In the genomic region with DNA sequence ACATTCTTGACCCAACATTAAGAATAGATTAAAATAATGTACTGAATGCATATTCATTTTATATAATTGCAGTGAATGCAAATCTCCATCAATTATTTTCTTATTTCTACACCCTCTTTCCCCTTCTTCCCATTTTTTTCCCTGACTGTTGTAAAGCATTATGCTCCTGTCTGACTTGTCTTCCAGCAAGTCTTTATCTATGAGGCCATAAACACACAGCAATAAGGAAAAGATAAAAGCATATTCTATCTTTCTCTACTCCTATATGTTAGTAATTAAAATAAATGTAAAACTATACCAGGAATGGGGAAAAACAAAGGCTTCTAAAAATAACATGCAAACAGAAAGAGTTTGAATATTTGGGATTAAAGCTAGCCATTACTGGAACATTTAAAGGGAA, we compare ENCODE assay signal across 29 cellular contexts.
"Had no signal": no experiment of that assay in that cellular context is flagged by ENCODE, and none has a peak within 500 bp of the region (broad histone marks: within the 10 kb centered on the region; RNA-seq: fewer than 3 reads in every experiment).

No MANE protein-coding gene starts in this region.

- H3K4me3 ChIP-seq: adrenal gland, body of pancreas, esophagus muscularis mucosa, gastrocnemius medialis had no signal

- H3K27ac ChIP-seq: adrenal gland, body of pancreas, esophagus muscularis mucosa, foreskin keratinocyte, gastrocnemius medialis had no signal

- ATAC-seq: activated CD4-positive, alpha-beta T cell treated with anti-CD3 and anti-CD28 coated beads for 36 hours; activated CD8-positive, alpha-beta memory T cell treated with anti-CD3 and anti-CD28 coated beads, Interleukin-2, amount 10 ng/mL, durations not matched to agents 7 days and 5 days; activated CD8-positive, alpha-beta T cell treated with anti-CD3 and anti-CD28 coated beads, Interleukin-2, amount 10 ng/mL, durations not matched to agents 7 days and 5 days; activated naive CD8-positive, alpha-beta T cell treated with anti-CD3 and anti-CD28 coated beads, Interleukin-2, amount 50 U/mL, for 24 hours; body of pancreas; effector memory CD8-positive, alpha-beta T cell; foreskin keratinocyte; gastrocnemius medialis had no signal

- H3K9me3 ChIP-seq: adrenal gland, body of pancreas, esophagus muscularis mucosa, gastrocnemius medialis had no signal

- H3K4me1 ChIP-seq: body of pancreas, foreskin keratinocyte, gastrocnemius medialis had no signal

- H3K36me3 ChIP-seq: adrenal gland, esophagus muscularis mucosa, gastrocnemius medialis had no signal

- H3K27me3 ChIP-seq: adrenal gland, body of pancreas, esophagus muscularis mucosa, foreskin keratinocyte, gastrocnemius medialis had no signal

- DNase-seq: activated CD4-positive, alpha-beta memory T cell treated with anti-CD3 and anti-CD28 coated beads for 36 hours; activated CD4-positive, alpha-beta T cell treated with anti-CD3 and anti-CD28 coated beads for 36 hours; activated CD4-positive, alpha-beta T cell treated with anti-CD3 and anti-CD28 coated beads, Interleukin-2, amount 10 ng/mL, durations not matched to agents 24 days and 14 days; activated CD4-positive, CD25-positive, alpha-beta regulatory T cell; activated CD4-positive, CD25-positive, alpha-beta regulatory T cell treated with anti-CD3 and anti-CD28 coated beads, Interleukin-2, amount 50 U/mL, for 72 hours; activated CD8-positive, alpha-beta memory T cell treated with anti-CD3 and anti-CD28 coated beads, Interleukin-2, amount 10 ng/mL, durations not matched to agents 7 days and 5 days; activated CD8-positive, alpha-beta memory T cell treated with anti-CD3 and anti-CD28 coated beads, Interleukin-2, amount 50 U/mL, for 4 hours; activated CD8-positive, alpha-beta T cell treated with anti-CD3 and anti-CD28 coated beads, Interleukin-2, amount 10 ng/mL, durations not matched to agents 7 days and 5 days; activated effector memory CD4-positive, alpha-beta T cell treated with anti-CD3 and anti-CD28 coated beads, Interleukin-2, amount 50 U/mL, for 16 hours; activated naive CD4-positive, alpha-beta T cell treated with anti-CD3 and anti-CD28 coated beads for 36 hours; activated naive CD8-positive, alpha-beta T cell treated with anti-CD3 and anti-CD28 coated beads for 36 hours; activated naive CD8-positive, alpha-beta T cell treated with anti-CD3 and anti-CD28 coated beads, Interleukin-2, amount 50 U/mL, for 24 hours; activated T-cell treated with anti-CD3 and anti-CD28 coated beads, Interleukin-2, amount 50 U/mL, for 1 hour; activated T-cell treated with anti-CD3 and anti-CD28 coated beads, Interleukin-2, amount 50 U/mL, for 48 hours; adrenal gland; amygdala; aorta; body of pancreas; caudate nucleus; cortex of kidney; dermis blood vessel endothelial cell; effector CD4-positive, alpha-beta T cell; effector memory CD8-positive, alpha-beta T cell; erythroblast; foreskin keratinocyte; gastrocnemius medialis; glutamatergic neuron; T-helper 2 cell had no signal
